Comparison of ENCODE assay signal across 8 cellular contexts in genomic region chr22:29470159-29470855, GRCh38. TPM values are rescaled to one million over a fixed set of nuclear protein-coding genes. Genes with fewer than 3 reads are reported as not detected.
A peak's percentile ranks its signal among the peaks of the same experiment; 100 is the strongest.
DNase-seq lines count a peak whose midpoint lies in the region; ATAC-seq, FAIRE-seq and TF ChIP-seq lines count a peak whose summit lies in the region.

No MANE protein-coding gene starts in this region.

- H3K79me2 ChIP-seq in GM23338 (replicated peaks; ENCODE audit: insufficient read depth) (no peaks in the 10 kb centered on the region), OCI-LY1 (ENCODE audit: insufficient read depth, low read length) (no peaks in the 10 kb centered on the region)

- peak; percentile 58 for DNase-seq in AG08395 (ENCODE audit: low spot score)
- peak; percentile 94 for DNase-seq in GM23338 (ENCODE audit: low spot score)
- DNase-seq in activated T-helper 9 cell treated with anti-CD3 and anti-CD28 coated beads, Interleukin-2, amount 50 U/mL, for 16 hours (ENCODE audit: low read depth), result peak; percentile 61
- peak; percentile 56 for DNase-seq in foreskin melanocyte
- DNase-seq in pancreas, result peak in 5 of 6 donors; percentile 41 to 89 (median 71)
- DNase-seq in tibial artery, result no peak

- H3K27me3 ChIP-seq in GM23338 (ENCODE audit: insufficient read depth), result peaks cover 5% of the 10 kb centered on the region; the same call in 1 of the 2 replicates
- peaks cover 4% of the 10 kb centered on the region; the same call in 1 of the 2 replicates for H3K27me3 ChIP-seq in OCI-LY1 (ENCODE audit: insufficient read depth, low read length)
- H3K27me3 ChIP-seq in pancreas, result peaks cover 0 to 3% (median 0%) of the 10 kb centered on the region in 4 donors
- H3K27me3 ChIP-seq in tibial artery, result peaks cover 0 to 50% of the 10 kb centered on the region in 2 donors

- H3K9me3 ChIP-seq in OCI-LY1 (ENCODE audit: low read length) (no peaks in the 10 kb centered on the region), pancreas (no peaks in the 10 kb centered on the region), tibial artery (no peaks in the 10 kb centered on the region)

- H3K27ac Mint-ChIP-seq in GM23338, result peak overlapping the region; percentile 33; the same call in 1 of the 2 replicates

- H3F3A ChIP-seq in GM23338 (replicated peaks; ENCODE audit: low read depth) (peaks cover 12% of the 10 kb centered on the region), OCI-LY1 (ENCODE audit: insufficient read depth, low read length) (no peaks in the 10 kb centered on the region)

- no peak for FAIRE-seq in pancreas (lab: Jason Lieb, UNC)

- ATAC-seq in GM23338 (peak; percentile 93), pancreas (peak; percentile 92 to 96 (median 94)), HG03469 (IDR thresholded peaks at IDR 0.05; ENCODE audit: unreplicated experiment) (no peak)

- no peaks in the 10 kb centered on the region for H3K9me2 ChIP-seq in GM23338 (ENCODE audit: insufficient read depth)
- no peaks in the 10 kb centered on the region for H3K9me2 ChIP-seq in OCI-LY1 (ENCODE audit: low read depth, low read length)

- H3K36me3 ChIP-seq in GM23338 (ENCODE audit: insufficient read depth) (no peaks in the 10 kb centered on the region), OCI-LY1 (ENCODE audit: insufficient read depth, low read length) (no peaks in the 10 kb centered on the region), pancreas (no peaks in the 10 kb centered on the region), tibial artery (no peaks in the 10 kb centered on the region)

- H2AFZ ChIP-seq in GM23338 (peak overlapping the region; percentile 99), OCI-LY1 (ENCODE audit: low read length) (no peak overlapping the region)

- H3K27ac ChIP-seq in GM23338 (ENCODE audit: low read depth), result no peak overlapping the region
- no peak overlapping the region for H3K27ac ChIP-seq in OCI-LY1 (ENCODE audit: low read depth, low read length, poor library complexity, severe bottlenecking)
- no peak overlapping the region for H3K27ac ChIP-seq in pancreas
- no peak overlapping the region for H3K27ac ChIP-seq in tibial artery

- intact Hi-C loops in pancreas (cut with DNase I) (no loop called here), tibial artery (cut with DNase I; ENCODE audit: low total_unique reads) (no loop called here)

- peak overlapping the region; percentile 98 for H3K4me2 ChIP-seq in GM23338
- H3K4me2 ChIP-seq in OCI-LY1 (ENCODE audit: low read length), result peak overlapping the region; percentile 56

- TF ChIP-seq CTCF in GM23338 (conservative IDR thresholded peaks at IDR 0.05; ENCODE audit: low read depth in 2 of 2), result peak; percentile 93 to 95
- TF ChIP-seq CTCF in OCI-LY1 (IDR thresholded peaks at IDR 0.05; ENCODE audit: low read length), result peak; percentile 78
- TF ChIP-seq CTCF in pancreas (IDR thresholded peaks at IDR 0.05), result peak; percentile 70 to 84 (median 78)
- TF ChIP-seq CTCF in tibial artery (IDR thresholded peaks at IDR 0.05), result peak; percentile 39 to 54

- H3K4me1 ChIP-seq in GM23338 (ENCODE audit: insufficient read depth) (peaks cover 11% of the 10 kb centered on the region; the same call in 1 of the 2 replicates), OCI-LY1 (ENCODE audit: insufficient read depth, low read length, severe bottlenecking) (no peaks in the 10 kb centered on the region), pancreas (no peaks in the 10 kb centered on the region), tibial artery (peaks cover 0 to 12% (median 6%) of the 10 kb centered on the region in 4 donors)

- H3K9me3 Mint-ChIP-seq in GM23338, result no peaks in the 10 kb centered on the region

- 16% methylated on average over 48 to 54 of the region's 54 CpGs for WGBS in pancreas, 2 donors

- H4K20me1 ChIP-seq in GM23338 (replicated peaks; ENCODE audit: insufficient read depth), result no peaks in the 10 kb centered on the region
- no peaks in the 10 kb centered on the region for H4K20me1 ChIP-seq in OCI-LY1 (ENCODE audit: insufficient read depth, low read length)

- H3K4me3 ChIP-seq in GM23338 (peak overlapping the region; percentile 81), OCI-LY1 (ENCODE audit: low read depth, low read length, poor library complexity, severe bottlenecking) (peak overlapping the region; percentile 41), pancreas (peak overlapping the region in 2 of 4 donors; percentile 22 to 36), tibial artery (peak overlapping the region in 1 of 2 donors; percentile 33)

- H3K4me3 Mint-ChIP-seq in GM23338, result peak overlapping the region; percentile 79

- H3K36me3 Mint-ChIP-seq in GM23338 (ENCODE audit: low read depth), result no peaks in the 10 kb centered on the region; the same call in 2 of the 3 replicates

- H3K27me3 Mint-ChIP-seq in GM23338 (ENCODE audit: insufficient read depth, low read depth, poor library complexity), result peaks cover 17% of the 10 kb centered on the region

- H3K4me1 Mint-ChIP-seq in GM23338, result peaks cover 16% of the 10 kb centered on the region

- no peak overlapping the region for H3K9ac ChIP-seq in OCI-LY1 (ENCODE audit: low read length)

TF ChIP-seq in GM23338, 12 proteins besides CTCF, POLR2A, EP300 and RAD21:
- TF ChIP-seq ETS1 (IDR thresholded peaks at IDR 0.05), result peak; percentile 47; the same call in 1 of the 2 replicates
- TF ChIP-seq CREB1 (CRISPR knock-in tag; IDR thresholded peaks at IDR 0.05; ENCODE audit: low read depth), result peak; percentile 94
- no peak for TF ChIP-seq JUNB (IDR thresholded peaks at IDR 0.05; ENCODE audit: unreplicated experiment)
- peak; percentile 58 for TF ChIP-seq POLR2AphosphoS5 (IDR thresholded peaks at IDR 0.05; ENCODE audit: low read depth)
- TF ChIP-seq REST (IDR thresholded peaks at IDR 0.05; ENCODE audit: unreplicated experiment), result no peak

RNA-seq across cellular contexts. Expression of gene NEFH, which starts 9.7 kb away (rescaled TPM):
- 2.4 and 2.8 TPM in 2 replicates for total RNA-seq in GM23338 (2014; rRNA removed; shearing (Covaris generic))
- polyA plus RNA-seq in GM23338 (2016; fragmentation: Nextera tagmentation; extraction: Ambion mirVana) (4.6 and 6.3 TPM in 2 replicates), pancreas (under 1 TPM; 0.23 to 0.99 TPM)
- under 1 TPM; 0.05 to 0.72 (median 0.13) TPM for total RNA-seq in pancreas

RNA-seq across cellular contexts. Expression of gene RFPL1, which starts 31.9 kb away (rescaled TPM):
- not detected in 2 replicates for total RNA-seq in GM23338 (2014; rRNA removed; shearing (Covaris generic))
- polyA plus RNA-seq in GM23338 (2016; fragmentation: Nextera tagmentation; extraction: Ambion mirVana), result not detected in 2 replicates
- total RNA-seq in pancreas, result not detected
- under 1 TPM in 1 of 2 donors, not detected in 1; 0.09 TPM for polyA plus RNA-seq in pancreas

Comparison
In these comparisons a context has a peak if more than half of its experiments do, and no peak if none do; other contexts are left out.
1. DNase-seq: peak in AG08395 (single experiment), GM23338 (single experiment), activated T-helper 9 cell treated with anti-CD3 and anti-CD28 coated beads, Interleukin-2, amount 50 U/mL, for 16 hours (single experiment), foreskin melanocyte (single experiment) and pancreas (5 of 6); none in tibial artery (0 of 2).
2. Peak in every context shown above with its lines, with median percentiles within 50 percentile points of each other: CTCF ChIP-seq.